ENCODE assay signal across 8 cellular contexts in the genomic region with DNA sequence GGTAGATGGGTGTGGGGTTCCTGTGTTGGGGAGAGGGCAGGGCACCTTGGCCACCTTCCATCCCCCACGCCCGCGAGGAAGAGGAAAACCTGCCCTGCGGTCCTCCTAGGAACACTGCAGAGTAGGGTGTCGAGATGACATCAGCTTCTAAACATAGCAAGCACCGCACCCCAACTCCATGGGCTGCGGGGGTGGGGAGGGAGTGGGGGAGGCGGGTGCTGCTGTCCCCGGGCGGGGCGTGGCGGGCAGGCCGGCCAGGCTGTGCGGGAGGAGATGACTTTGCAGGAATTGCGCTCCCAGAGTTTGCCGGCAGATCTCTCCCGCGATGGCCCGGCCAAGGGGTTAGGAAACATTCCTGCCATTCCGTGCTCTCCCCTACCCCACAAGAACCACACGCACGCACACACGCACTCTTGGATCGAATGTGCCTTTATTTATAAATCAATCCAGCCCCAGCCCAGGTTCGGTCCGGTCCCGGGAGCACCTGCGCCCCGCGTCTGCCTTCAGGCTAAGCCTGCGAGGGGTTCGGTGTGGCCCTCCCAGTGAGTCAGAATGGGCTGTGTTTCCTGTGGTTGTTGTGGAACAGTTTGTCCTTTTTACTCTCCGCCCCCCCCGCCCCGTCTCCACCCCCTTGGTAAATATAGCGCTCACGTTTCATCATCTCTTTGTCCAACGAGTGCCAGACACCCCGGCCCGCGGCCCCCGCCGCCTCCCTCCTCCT. TPM values are rescaled to one million over a fixed set of nuclear protein-coding genes. Genes with fewer than 3 reads are reported as not detected.
DNase-seq lines count a peak whose midpoint lies in the region; ATAC-seq and TF ChIP-seq lines count a peak whose summit lies in the region.

No MANE protein-coding gene starts in this region.

- peak overlapping the region; percentile 100 for H3K27ac ChIP-seq in coronary artery

- H3K27ac Mint-ChIP-seq in activated CD4-positive, alpha-beta T cell treated with anti-CD3 and anti-CD28 coated beads for 36 hours: peak overlapping the region; percentile 100

- no peaks in the 10 kb centered on the region for H3K27me3 Mint-ChIP-seq in activated CD4-positive, alpha-beta T cell treated with anti-CD3 and anti-CD28 coated beads for 36 hours

- POLR2A ChIA-PET in activated CD4-positive, alpha-beta T cell treated with anti-CD3 and anti-CD28 coated beads for 36 hours (lab: Charles Lee): interaction anchor here (1.0 to 4.8 kb wide), 8 partner anchors 8 to 182 kb away, joined by 3 to 29 read pairs (median 4); no protein-coding TSS in a partner anchor

- CTCF ChIA-PET in activated CD4-positive, alpha-beta T cell treated with anti-CD3 and anti-CD28 coated beads for 36 hours (lab: Charles Lee): interaction anchor here (0.6 to 4.6 kb wide), 6 partner anchors 9 to 183 kb away, joined by 3 to 25 read pairs (median 3); no protein-coding TSS in a partner anchor

- ATAC-seq in HG03439 (IDR thresholded peaks at IDR 0.05; ENCODE audit: unreplicated experiment) (peak; percentile 31), left lobe of liver (peak; percentile 53)
- peak; percentile 47 for ATAC-seq in activated CD4-positive, alpha-beta T cell treated with anti-CD3 and anti-CD28 coated beads for 36 hours

- H3K36me3 Mint-ChIP-seq in activated CD4-positive, alpha-beta T cell treated with anti-CD3 and anti-CD28 coated beads for 36 hours (ENCODE audit: low read depth): no peaks in the 10 kb centered on the region

- H3K4me3 ChIP-seq in coronary artery: peak overlapping the region; percentile 83

- DNase-seq in Ammon's horn (ENCODE audit: low spot score) (peak; percentile 91), NCI-H510A treated with DMSO at 0.1 percent for 48 hours (lab: John Stamatoyannopoulos, UW) (peak; percentile 92), coronary artery (ENCODE audit: low spot score) (peak; percentile 99), left lobe of liver (ENCODE audit: low spot score) (peak; percentile 97)
- peak; percentile 92 for DNase-seq in activated CD4-positive, alpha-beta T cell treated with anti-CD3 and anti-CD28 coated beads for 36 hours
- DNase-seq in stimulated activated CD4-positive, alpha-beta T cell treated with anti-CD3 and anti-CD28 coated beads, Interleukin-1b, Interleukin-23, amount 100 ng/mL, for 48 hours: peak; percentile 90

- H3K9me3 Mint-ChIP-seq in activated CD4-positive, alpha-beta T cell treated with anti-CD3 and anti-CD28 coated beads for 36 hours (ENCODE audit: low read depth): no peaks in the 10 kb centered on the region

- peak overlapping the region; percentile 91 for H3K4me3 Mint-ChIP-seq in activated CD4-positive, alpha-beta T cell treated with anti-CD3 and anti-CD28 coated beads for 36 hours

- intact Hi-C loops in activated CD4-positive, alpha-beta T cell treated with anti-CD3 and anti-CD28 coated beads for 36 hours (cut with DNase I, micrococcal nuclease): loop anchor here (1.0 to 10.0 kb wide), 13 partner anchors 7 to 1945 kb away; partner anchors contain the start of genes ABHD17B (in 1 of the 2), C9orf85 (in 1 of the 2), FXN (in 1 of the 2) and SMC5 (in 1 of the 2)

- peak; percentile 75 for TF ChIP-seq POLR2A in GM19193 (IDR thresholded peaks at IDR 0.05; ENCODE audit: extremely low read depth, insufficient read depth, insufficient read length)

- TF ChIP-seq CTCF in coronary artery (IDR thresholded peaks at IDR 0.05): no peak

- peaks cover 49% of the 10 kb centered on the region for H3K4me1 Mint-ChIP-seq in activated CD4-positive, alpha-beta T cell treated with anti-CD3 and anti-CD28 coated beads for 36 hours

RNA-seq across cellular contexts. Expression of gene KLF9, which starts 5.2 kb away (rescaled TPM):
- 10 to 100 TPM; 20.2 to 22.3 TPM for total RNA-seq in activated CD4-positive, alpha-beta T cell treated with anti-CD3 and anti-CD28 coated beads for 36 hours
- 35.5 TPM for total RNA-seq in left lobe of liver

Comparison
In these comparisons a context has a peak if more than half of its experiments do, and no peak if none do; other contexts are left out.
1. Peak in every context shown above with its lines: DNase-seq, ATAC-seq, H3K4me3 ChIP-seq and H3K27ac ChIP-seq.